ENCODE assay signal across 8 cellular contexts in genomic region chr1:90964444-90965035, GRCh38. TPM values are rescaled to one million over a fixed set of nuclear protein-coding genes. Genes with fewer than 3 reads are reported as not detected.
DNase-seq lines count a peak whose midpoint lies in the region; ATAC-seq and TF ChIP-seq lines count a peak whose summit lies in the region.

No MANE protein-coding gene starts in this region.

- H3K4me3 ChIP-seq in DND-41 (ENCODE audit: low read depth in 1 of 2, low read length in 2 of 2): no peak overlapping the region
- H3K4me3 ChIP-seq in lower lobe of right lung: no peak overlapping the region

- H3K36me3 Mint-ChIP-seq in activated B cell treated with CpG ODN at 0.5 μM for 24 hours (ENCODE audit: low read depth): peaks cover 22% of the 10 kb centered on the region
- peaks cover 0 to 7% of the 10 kb centered on the region in 2 donors for H3K36me3 Mint-ChIP-seq in activated naive CD4-positive, alpha-beta T cell treated with anti-CD3 and anti-CD28 coated beads, Interleukin-2, amount 50 U/mL, for 72 hours

- TF ChIP-seq EP300 in Ishikawa (IDR thresholded peaks at IDR 0.05; ENCODE audit: borderline replicate concordance): no peak

- peaks cover 94% of the 10 kb centered on the region for H3K79me2 ChIP-seq in DND-41 (ENCODE audit: insufficient read depth, low read length)

- H3K9me3 ChIP-seq in DND-41 (ENCODE audit: insufficient read depth, low read length, severe bottlenecking): no peaks in the 10 kb centered on the region
- no peaks in the 10 kb centered on the region for H3K9me3 ChIP-seq in lower lobe of right lung

- peak overlapping the region; percentile 11 for H3K27ac Mint-ChIP-seq in activated B cell treated with CpG ODN at 0.5 μM for 24 hours
- H3K27ac Mint-ChIP-seq in activated naive CD4-positive, alpha-beta T cell treated with anti-CD3 and anti-CD28 coated beads, Interleukin-2, amount 50 U/mL, for 72 hours: no peak overlapping the region

- no peak overlapping the region for H3K4me3 Mint-ChIP-seq in activated B cell treated with CpG ODN at 0.5 μM for 24 hours

- H3K27ac ChIP-seq in DND-41 (ENCODE audit: low read length) (no peak overlapping the region), lower lobe of right lung (no peak overlapping the region)

- H3K4me1 ChIP-seq in DND-41 (ENCODE audit: insufficient read depth, low read length) (no peaks in the 10 kb centered on the region), lower lobe of right lung (peaks cover 14% of the 10 kb centered on the region)

- peaks cover 20% of the 10 kb centered on the region for H4K20me1 ChIP-seq in DND-41 (ENCODE audit: insufficient read depth, low read length)

- DNase-seq in DND-41: no peak
- DNase-seq in activated B cell treated with CpG ODN at 0.5 μM for 24 hours: no peak
- no peak for DNase-seq in lower lobe of right lung
- no peak for DNase-seq in activated naive CD4-positive, alpha-beta T cell treated with anti-CD3 and anti-CD28 coated beads, Interleukin-2, amount 50 U/mL, for 72 hours (ENCODE audit: low spot score in 2 of 2)
- no peak for DNase-seq in dedifferentiated amniotic fluid mesenchymal stem cell (ENCODE audit: extremely low spot score)
- no peak for DNase-seq in activated naive CD4-positive, alpha-beta T cell treated with anti-CD3 and anti-CD28 coated beads, Interleukin-2, amount 50 U/mL, for 16 hours
- DNase-seq in effector CD8-positive, alpha-beta T cell (lab: John Stamatoyannopoulos, UW): no peak

- H3K9me3 Mint-ChIP-seq in activated B cell treated with CpG ODN at 0.5 μM for 24 hours: no peaks in the 10 kb centered on the region
- H3K9me3 Mint-ChIP-seq in activated naive CD4-positive, alpha-beta T cell treated with anti-CD3 and anti-CD28 coated beads, Interleukin-2, amount 50 U/mL, for 72 hours: peaks cover 0 to 3% of the 10 kb centered on the region in 2 donors

- peak; percentile 55 for TF ChIP-seq RAD21 in Ishikawa (IDR thresholded peaks at IDR 0.05; ENCODE audit: low read depth)

- intact Hi-C loops in activated B cell treated with CpG ODN at 0.5 μM for 24 hours (cut with micrococcal nuclease) (loop anchor here (1.0 to 10.0 kb wide), 4 partner anchors 50 to 850 kb away; no protein-coding TSS in a partner anchor), lower lobe of right lung (cut with DNase I) (no loop called here)

- peak; percentile 64 for TF ChIP-seq CTCF in DND-41 (IDR thresholded peaks at IDR 0.05; ENCODE audit: borderline replicate concordance, extremely low read depth, low read length, poor library complexity, severe bottlenecking)
- no peak for TF ChIP-seq CTCF in activated B cell treated with CpG ODN at 0.5 μM for 24 hours (IDR thresholded peaks at IDR 0.05)
- TF ChIP-seq CTCF in lower lobe of right lung (IDR thresholded peaks at IDR 0.05): peak; percentile 35

- H3K27me3 ChIP-seq in DND-41 (ENCODE audit: insufficient read depth, low read length, poor library complexity): no peaks in the 10 kb centered on the region
- no peaks in the 10 kb centered on the region for H3K27me3 ChIP-seq in lower lobe of right lung (ENCODE audit: low read depth)

- H3K36me3 ChIP-seq in DND-41 (ENCODE audit: insufficient read depth, low read length) (peaks cover 22% of the 10 kb centered on the region), lower lobe of right lung (no peaks in the 10 kb centered on the region)

- POLR2A ChIA-PET in activated B cell treated with CpG ODN at 0.5 μM for 24 hours (lab: Charles Lee): no interaction called here

- CTCF ChIA-PET in activated B cell treated with CpG ODN at 0.5 μM for 24 hours (lab: Charles Lee): interaction anchor here (1.6 to 2.6 kb wide), 2 partner anchors 243 to 385 kb away, joined by 8 to 10 read pairs; no protein-coding TSS in a partner anchor

- no peak overlapping the region for H3K9ac ChIP-seq in DND-41 (ENCODE audit: low read depth, low read length)

- H3K4me2 ChIP-seq in DND-41 (ENCODE audit: insufficient read depth, low read length): no peak overlapping the region

- H3K27me3 Mint-ChIP-seq in activated B cell treated with CpG ODN at 0.5 μM for 24 hours: no peaks in the 10 kb centered on the region

- no peak overlapping the region for H2AFZ ChIP-seq in DND-41 (ENCODE audit: low read depth, low read length)

- peak; percentile 79 for ATAC-seq in DND-41 (ENCODE audit: insufficient read depth, low read depth)
- ATAC-seq in activated B cell treated with CpG ODN at 0.5 μM for 24 hours (ENCODE audit: low read depth): no peak
- peak in 1 of 2 donors; percentile 41 for ATAC-seq in lower lobe of right lung
- ATAC-seq in activated naive CD4-positive, alpha-beta T cell treated with anti-CD3 and anti-CD28 coated beads, Interleukin-2, amount 50 U/mL, for 72 hours: no peak

- peaks cover 35% of the 10 kb centered on the region for H3K4me1 Mint-ChIP-seq in activated B cell treated with CpG ODN at 0.5 μM for 24 hours

TF ChIP-seq in Ishikawa, 13 proteins besides CTCF, POLR2A, EP300 and RAD21:
- TF ChIP-seq ZBTB7A (IDR thresholded peaks at IDR 0.05; ENCODE audit: low read depth): no peak
- no peak for TF ChIP-seq REST (IDR thresholded peaks at IDR 0.05; ENCODE audit: low read depth)
- TF ChIP-seq CEBPB (IDR thresholded peaks at IDR 0.05): no peak
- no peak for TF ChIP-seq TAF1 (IDR thresholded peaks at IDR 0.05; ENCODE audit: low read depth)
- no peak for TF ChIP-seq NFIC (IDR thresholded peaks at IDR 0.05)
- no peak for TF ChIP-seq TEAD4 (IDR thresholded peaks at IDR 0.05)
- TF ChIP-seq MAX (IDR thresholded peaks at IDR 0.05): no peak
- TF ChIP-seq TCF12 (IDR thresholded peaks at IDR 0.05; ENCODE audit: low read depth): no peak
- TF ChIP-seq CREB1 (IDR thresholded peaks at IDR 0.05; ENCODE audit: low read depth): no peak
TF ChIP-seq in Ishikawa: peak in this region for 0.

RNA-seq across cellular contexts. Expression of gene ZNF644, which starts 57.3 kb away (rescaled TPM):
- total RNA-seq in activated B cell treated with CpG ODN at 0.5 μM for 24 hours: 78.4 and 98.4 TPM in 2 replicates
- total RNA-seq in lower lobe of right lung: 54.7 TPM
- 10 to 100 TPM; 50.6 to 72.5 TPM for total RNA-seq in activated naive CD4-positive, alpha-beta T cell treated with anti-CD3 and anti-CD28 coated beads, Interleukin-2, amount 50 U/mL, for 72 hours
